In the genomic region with DNA sequence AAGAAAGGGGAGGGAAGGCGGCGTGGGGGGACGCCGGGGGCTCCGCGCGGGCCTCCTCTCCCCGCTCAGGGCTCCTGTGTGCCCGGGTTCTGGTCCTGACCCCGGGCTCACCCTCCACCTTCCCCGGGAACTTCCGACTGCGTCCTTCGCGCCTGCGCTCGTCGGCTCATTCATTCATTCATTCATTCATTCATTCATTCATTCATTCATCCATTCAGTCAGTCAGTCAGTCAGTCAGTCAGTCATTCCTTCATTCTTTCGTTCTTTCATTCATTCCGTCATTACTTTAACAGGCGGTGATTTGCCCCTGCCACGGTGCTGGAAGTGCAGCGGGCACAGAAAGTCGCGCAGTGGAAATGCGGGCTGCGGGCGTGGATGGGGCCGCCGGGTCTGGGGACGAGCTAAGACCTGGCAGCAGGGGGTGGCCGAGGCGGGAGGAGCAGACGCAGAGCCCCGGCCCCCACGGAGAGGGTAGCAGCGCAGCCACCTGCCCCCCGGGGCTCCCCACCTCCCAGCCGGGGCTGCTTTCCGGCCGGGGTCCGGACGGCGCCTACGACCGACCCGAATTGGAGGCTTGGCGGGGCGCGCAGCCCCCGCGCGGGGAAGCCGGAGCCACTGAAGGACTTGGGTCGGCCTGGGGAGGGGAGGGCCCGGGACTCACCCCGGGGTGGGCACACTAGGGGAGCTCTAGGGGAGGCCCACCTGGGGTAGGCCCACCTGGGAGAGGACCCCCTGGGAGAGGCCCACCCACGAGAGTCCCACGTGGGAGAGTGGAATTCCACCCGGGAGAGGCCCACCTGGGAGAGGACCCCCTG, we compare ENCODE assay signal across 8 cellular contexts. TPM values are rescaled to one million over a fixed set of nuclear protein-coding genes. Genes with fewer than 3 reads are reported as not detected.
DNase-seq lines count a peak whose midpoint lies in the region; ATAC-seq and TF ChIP-seq lines count a peak whose summit lies in the region.

No MANE protein-coding gene starts in this region.

- H3K4me1 Mint-ChIP-seq in neural progenitor cell, result peaks cover 10% of the 10 kb centered on the region

- intact Hi-C loops in Panc1 (cut with micrococcal nuclease; ENCODE audit: unreplicated experiment), result loop anchor here (10.0 kb wide), 1 partner anchor 152 kb away; no protein-coding TSS in a partner anchor

- BruUV-seq in Panc1 (replicated peaks; lab: Mats Ljungman, UMichigan), result no TSS peak

- no peak overlapping the region for H3K9ac ChIP-seq in neural progenitor cell

- POLR2A ChIA-PET in Panc1 (lab: Charles Lee), result interaction anchor here (0.6 kb wide), 1 partner anchor 163 kb away, joined by 4 read pairs; no protein-coding TSS in a partner anchor

- CTCF ChIA-PET in Panc1 (lab: Charles Lee), result no interaction called here

- H3K27me3 ChIP-seq in Panc1 (ENCODE audit: control insufficient read depth, insufficient read depth, low read length) (no peaks in the 10 kb centered on the region), neural progenitor cell (peaks cover 34% of the 10 kb centered on the region)

- peaks cover 9% of the 10 kb centered on the region for H3K27me3 Mint-ChIP-seq in neural progenitor cell (ENCODE audit: insufficient read depth, low read depth)

- H3K36me3 ChIP-seq in Panc1 (ENCODE audit: control insufficient read depth, insufficient read depth, low read length) (no peaks in the 10 kb centered on the region), neural progenitor cell (no peaks in the 10 kb centered on the region)

- no peaks in the 10 kb centered on the region for H3K9me3 Mint-ChIP-seq in neural progenitor cell

- peaks cover 10% of the 10 kb centered on the region for H3F3A ChIP-seq in neural progenitor cell (ENCODE audit: low read depth)

- H3K27ac Mint-ChIP-seq in neural progenitor cell, result peak overlapping the region; percentile 68

- H3K4me3 ChIP-seq in AG09309 (ENCODE audit: control insufficient read depth, low read depth, low read length), result peak overlapping the region; percentile 24
- H3K4me3 ChIP-seq in Panc1 (ENCODE audit: low read depth in 2 of 2, low read length in 2 of 2), result peak overlapping the region; percentile 48 to 55
- peak overlapping the region; percentile 37 for H3K4me3 ChIP-seq in fibroblast of mammary gland (ENCODE audit: control insufficient read depth, low read depth, low read length)
- peak overlapping the region; percentile 58 for H3K4me3 ChIP-seq in neural progenitor cell

- ATAC-seq in Panc1 (peak; percentile 54), GM19023 (IDR thresholded peaks at IDR 0.05; ENCODE audit: unreplicated experiment) (no peak), GM19397 (IDR thresholded peaks at IDR 0.05; ENCODE audit: unreplicated experiment) (no peak), HG02798 (IDR thresholded peaks at IDR 0.05; ENCODE audit: poor library complexity, unreplicated experiment) (no peak)

- peak overlapping the region; percentile 89 for H3K4me2 ChIP-seq in neural progenitor cell

- no peaks in the 10 kb centered on the region for H3K79me2 ChIP-seq in neural progenitor cell (ENCODE audit: low read depth)

- TF ChIP-seq CTCF in AG09309 (IDR thresholded peaks at IDR 0.05; ENCODE audit: control insufficient read depth, insufficient read depth, low read depth, low read length, missing control alignments), result no peak
- TF ChIP-seq CTCF in Panc1 (IDR thresholded peaks at IDR 0.05), result no peak
- no peak for TF ChIP-seq CTCF in fibroblast of mammary gland (conservative IDR thresholded peaks at IDR 0.05; ENCODE audit: control insufficient read depth, insufficient read depth, low read depth, low read length)
- TF ChIP-seq CTCF in neural progenitor cell (IDR thresholded peaks at IDR 0.05), result no peak

- peaks cover 3% of the 10 kb centered on the region; the same call in 1 of the 2 replicates for H3K4me1 ChIP-seq in Panc1 (ENCODE audit: control insufficient read depth, insufficient read depth, low read length)
- peaks cover 3% of the 10 kb centered on the region for H3K4me1 ChIP-seq in neural progenitor cell

- no peaks in the 10 kb centered on the region for H3K9me3 ChIP-seq in Panc1 (ENCODE audit: control insufficient read depth, insufficient read depth, low read depth, low read length)
- no peaks in the 10 kb centered on the region for H3K9me3 ChIP-seq in neural progenitor cell (ENCODE audit: low read depth)

- H3K27ac ChIP-seq in Panc1 (ENCODE audit: low read length), result peak overlapping the region; percentile 48; the same call in 1 of the 2 replicates
- H3K27ac ChIP-seq in neural progenitor cell, result no peak overlapping the region

- no peaks in the 10 kb centered on the region for H4K20me1 ChIP-seq in neural progenitor cell (ENCODE audit: low read depth)

- DNase-seq in AG09309 (ENCODE audit: low read depth) (no peak), Panc1 (ENCODE audit: low read depth, low spot score) (no peak), fibroblast of mammary gland (ENCODE audit: low read depth) (no peak), neural progenitor cell (ENCODE audit: low spot score) (peak; percentile 20), NCI-H510A (lab: John Stamatoyannopoulos, UW) (no peak)

- peak overlapping the region; percentile 88 for H3K4me3 Mint-ChIP-seq in neural progenitor cell

- in situ Hi-C loops in Panc1 (cut with HindIII; ENCODE audit: low pct_unique_long_range_greater_than_20kb, low sequenced_read_pairs), result no loop called here

- peak overlapping the region; percentile 81 for H2AFZ ChIP-seq in neural progenitor cell (replicated peaks)

- H3K36me3 Mint-ChIP-seq in neural progenitor cell, result no peaks in the 10 kb centered on the region

RNA-seq across cellular contexts. Expression of a gene that starts 0.6 kb away (rescaled TPM):
- total RNA-seq in Panc1 (2021; ENCODE audit: unreplicated experiment) (1.6 TPM), neural progenitor cell (ENCODE audit: low replicate concordance) (1.6 and 4.6 TPM in 2 replicates)
- polyA plus RNA-seq in Panc1 (2012; ENCODE audit: insufficient read length), result 1.4 TPM
